13 cellular contexts compared by ENCODE assay signal in genomic region chr7:16466087-16466472, GRCh38. TPM values are rescaled to one million over a fixed set of nuclear protein-coding genes. Genes with fewer than 3 reads are reported as not detected.
DNase-seq lines count a peak whose midpoint lies in the region; ATAC-seq and TF ChIP-seq lines count a peak whose summit lies in the region.
"Had no signal": no experiment of that assay in that cellular context is flagged by ENCODE, and none has a peak within 500 bp of the region (broad histone marks: within the 10 kb centered on the region; RNA-seq: fewer than 3 reads in every experiment).

No MANE protein-coding gene starts in this region.

- H3K27me3 ChIP-seq in CD8-positive, alpha-beta T cell (ENCODE audit: insufficient read depth, low read length): no peaks in the 10 kb centered on the region
- no peaks in the 10 kb centered on the region for H3K27me3 ChIP-seq in iPS-18a (ENCODE audit: control insufficient read depth, insufficient read depth, low read length)
- H3K27me3 ChIP-seq in trophoblast cell (ENCODE audit: insufficient read depth, low read length): no peaks in the 10 kb centered on the region
- H3K27me3 ChIP-seq in HAP-1 (ENCODE audit: low read depth): no peaks in the 10 kb centered on the region

- H3K18ac ChIP-seq in trophoblast cell (ENCODE audit: low read length): no peak overlapping the region

- CTCF ChIA-PET in CD8-positive, alpha-beta T cell (lab: Charles Lee): no interaction called here
- CTCF ChIA-PET in WTC11 (lab: Charles Lee): interaction anchor here (1.1 to 2.4 kb wide), 3 partner anchors 14 to 99 kb away, joined by 3 to 20 read pairs (median 8); no protein-coding TSS in a partner anchor

- H3K9me3 Mint-ChIP-seq in CD8-positive, alpha-beta T cell: no peaks in the 10 kb centered on the region
- H3K9me3 Mint-ChIP-seq in WTC11: no peaks in the 10 kb centered on the region
- H3K9me3 Mint-ChIP-seq: natural killer cell had no signal

- peaks cover 21% of the 10 kb centered on the region for H3K27me3 Mint-ChIP-seq in CD8-positive, alpha-beta T cell (ENCODE audit: low read depth)
- 0 out of 2 replicates have a peak, but pooled peaks cover 3% of the 10 kb centered on the region for H3K27me3 Mint-ChIP-seq in WTC11 (ENCODE audit: low read depth)

- no peak overlapping the region for H4K12ac ChIP-seq in trophoblast cell (ENCODE audit: low read depth, low read length)

- no peak overlapping the region for H3K23ac ChIP-seq in trophoblast cell (ENCODE audit: low read length)

- no peak overlapping the region for H3K14ac ChIP-seq in trophoblast cell (ENCODE audit: low read length)

- peaks cover 4% of the 10 kb centered on the region for H3K4me1 Mint-ChIP-seq in CD8-positive, alpha-beta T cell (ENCODE audit: low read depth)
- H3K4me1 Mint-ChIP-seq in WTC11: peaks cover 37% of the 10 kb centered on the region

- H3K27ac ChIP-seq in CD8-positive, alpha-beta T cell (ENCODE audit: low read depth, low read length): no peak overlapping the region
- no peak overlapping the region for H3K27ac ChIP-seq in iPS-18a (ENCODE audit: low read length)
- H3K27ac ChIP-seq in trophoblast cell (ENCODE audit: low read depth, low read length): no peak overlapping the region

- H3K36me3 ChIP-seq in CD8-positive, alpha-beta T cell (ENCODE audit: insufficient read depth, low read length): no peaks in the 10 kb centered on the region
- no peaks in the 10 kb centered on the region for H3K36me3 ChIP-seq in iPS-18a (ENCODE audit: control insufficient read depth, low read depth, low read length)
- no peaks in the 10 kb centered on the region for H3K36me3 ChIP-seq in trophoblast cell (ENCODE audit: control insufficient read depth in 1 of 2, insufficient read depth in 2 of 2, low read length in 2 of 2)
- H3K36me3 ChIP-seq in HAP-1 (replicated peaks): no peaks in the 10 kb centered on the region

- in situ Hi-C loops in HAP-1 (cut with MboI; ENCODE audit: low sequenced_read_pairs): no loop called here

- no peaks in the 10 kb centered on the region for H3K79me2 ChIP-seq in trophoblast cell (ENCODE audit: control insufficient read depth, insufficient read depth, low read length, poor library complexity)

- H2BK12ac ChIP-seq in trophoblast cell (ENCODE audit: low read length): no peak overlapping the region

- no peaks in the 10 kb centered on the region for H3K79me1 ChIP-seq in trophoblast cell (ENCODE audit: low read length)

- no peak for ATAC-seq in CD8-positive, alpha-beta T cell
- ATAC-seq in WTC11 (no peak), GM18519 (IDR thresholded peaks at IDR 0.05; ENCODE audit: low FRiP score, unreplicated experiment) (no peak)
- ATAC-seq: natural killer cell had no signal

- H3K9me3 ChIP-seq in CD8-positive, alpha-beta T cell (ENCODE audit: low read length): no peaks in the 10 kb centered on the region
- H3K9me3 ChIP-seq in iPS-18a (ENCODE audit: control insufficient read depth, low read depth, low read length): no peaks in the 10 kb centered on the region
- no peaks in the 10 kb centered on the region for H3K9me3 ChIP-seq in trophoblast cell (ENCODE audit: insufficient read depth, low read depth, low read length)
- no peaks in the 10 kb centered on the region for H3K9me3 ChIP-seq in HAP-1

- H2AFZ ChIP-seq in trophoblast cell (ENCODE audit: insufficient read depth, low read length, poor library complexity): no peak overlapping the region

- H3K4me3 Mint-ChIP-seq in CD8-positive, alpha-beta T cell: peak overlapping the region; percentile 50
- 0 out of 2 replicates have a peak overlapping the region, but pooled peaks have one; percentile 28 for H3K4me3 Mint-ChIP-seq in WTC11
- H3K4me3 Mint-ChIP-seq: natural killer cell had no signal

- no peak overlapping the region for H4K91ac ChIP-seq in trophoblast cell (ENCODE audit: low read depth, low read length)

- H2AK5ac ChIP-seq in trophoblast cell (ENCODE audit: low read length): no peak overlapping the region

- DNase-seq in CD8-positive, alpha-beta T cell: no peak
- no peak for DNase-seq in WTC11 (ENCODE audit: low spot score)
- DNase-seq in trophoblast cell: no peak
- no peak for DNase-seq in foreskin fibroblast
- no peak for DNase-seq in HAP-1 (ENCODE audit: low spot score in 2 of 2)
- DNase-seq in activated CD4-positive, alpha-beta T cell treated with anti-CD3 and anti-CD28 coated beads for 1 hour: no peak
- DNase-seq: activated CD4-positive, alpha-beta T cell treated with anti-CD3 and anti-CD28 coated beads for 4 hours; activated naive CD4-positive, alpha-beta T cell; effector CD4-positive, alpha-beta T cell; natural killer cell; stimulated activated CD4-positive, alpha-beta T cell treated with anti-CD3 and anti-CD28 coated beads, Interleukin-4, amount 100 ng/mL, for 24 hours had no signal

- H2BK120ac ChIP-seq in trophoblast cell (ENCODE audit: insufficient read depth, low read length, poor library complexity): no peak overlapping the region

- H3K36me3 Mint-ChIP-seq in CD8-positive, alpha-beta T cell: no peaks in the 10 kb centered on the region
- no peaks in the 10 kb centered on the region for H3K36me3 Mint-ChIP-seq in WTC11
- H3K36me3 Mint-ChIP-seq: natural killer cell had no signal

- H3K4ac ChIP-seq in trophoblast cell (ENCODE audit: low read depth, low read length): no peak overlapping the region

- no peak for TF ChIP-seq CTCF in CD8-positive, alpha-beta T cell (IDR thresholded peaks at IDR 0.05)
- TF ChIP-seq CTCF in WTC11 (IDR thresholded peaks at IDR 0.05) (no peak), foreskin fibroblast (IDR thresholded peaks at IDR 0.05; ENCODE audit: low read depth, low read length) (no peak)

- H3K4me3 ChIP-seq in CD8-positive, alpha-beta T cell (ENCODE audit: low read depth, low read length): no peak overlapping the region
- H3K4me3 ChIP-seq in iPS-18a (ENCODE audit: low read length): peak overlapping the region; percentile 6
- no peak overlapping the region for H3K4me3 ChIP-seq in trophoblast cell (ENCODE audit: low read depth, low read length)
- peak overlapping the region in 1 of 2 donors; percentile 20 for H3K4me3 ChIP-seq in foreskin fibroblast (ENCODE audit: low read depth in 1 of 2, low read length in 2 of 2)
- H3K4me3 ChIP-seq in HAP-1: no peak overlapping the region

- no peak overlapping the region for H4K8ac ChIP-seq in trophoblast cell (ENCODE audit: low read depth, low read length)

- peak overlapping the region; percentile 2 for H3K4me2 ChIP-seq in trophoblast cell (ENCODE audit: low read length)

- H3K4me1 ChIP-seq in CD8-positive, alpha-beta T cell (ENCODE audit: insufficient read depth, low read length): no peaks in the 10 kb centered on the region
- H3K4me1 ChIP-seq in iPS-18a (ENCODE audit: control insufficient read depth, low read depth, low read length): peaks cover 35% of the 10 kb centered on the region
- no peaks in the 10 kb centered on the region for H3K4me1 ChIP-seq in trophoblast cell (ENCODE audit: control insufficient read depth in 1 of 2, insufficient read depth in 2 of 2, low read length in 2 of 2)
- peaks cover 18% of the 10 kb centered on the region for H3K4me1 ChIP-seq in HAP-1

- no peak overlapping the region for H3K9ac ChIP-seq in iPS-18a (ENCODE audit: low read length)
- H3K9ac ChIP-seq in trophoblast cell (ENCODE audit: low read length): no peak overlapping the region

- H3K27ac Mint-ChIP-seq in CD8-positive, alpha-beta T cell: no peak overlapping the region
- H3K27ac Mint-ChIP-seq in WTC11: peak overlapping the region; percentile 95
- H3K27ac Mint-ChIP-seq: natural killer cell had no signal

- POLR2A ChIA-PET in CD8-positive, alpha-beta T cell (lab: Charles Lee): interaction anchor here (0.6 to 1.8 kb wide), 2 partner anchors 30 to 575 kb away, joined by 3 to 4 read pairs; no protein-coding TSS in a partner anchor
- POLR2A ChIA-PET in WTC11 (lab: Charles Lee): no interaction called here

- intact Hi-C loops in CD8-positive, alpha-beta T cell (cut with DNase I, micrococcal nuclease): no loop called here

- no peak overlapping the region for H2BK5ac ChIP-seq in trophoblast cell (ENCODE audit: low read depth, low read length, poor library complexity)

TF ChIP-seq in WTC11, 78 proteins besides CTCF, POLR2A, EP300 and RAD21 (continues in another document):
- TF ChIP-seq NFATC4 (CRISPR knock-in tag; IDR thresholded peaks at IDR 0.05): no peak
- TF ChIP-seq ZNF532 (CRISPR knock-in tag; IDR thresholded peaks at IDR 0.05; ENCODE audit: borderline replicate concordance): no peak

RNA-seq across cellular contexts. Expression of gene SOSTDC1, which starts 0.5 kb away (rescaled TPM):
- total RNA-seq in CD8-positive, alpha-beta T cell: not detected
- 0.09 to 0.23 TPM (median 0.15 TPM) in 3 replicates for total RNA-seq in WTC11 (2021)
- 0.08 and 0.15 TPM in 2 replicates for polyA plus RNA-seq in trophoblast cell (2013)
- total RNA-seq: natural killer cell had no signal

RNA-seq across cellular contexts. Expression of gene CRPPA, which starts 44.7 kb away (rescaled TPM):
- total RNA-seq in CD8-positive, alpha-beta T cell: 1 to 10 TPM in 1 of 2 experiments, under 1 TPM in 1; 0.92 to 1.2 TPM
- 0.66 to 0.87 TPM (median 0.76 TPM) in 3 replicates for total RNA-seq in WTC11 (2021)
- 0.75 and 0.94 TPM in 2 replicates for polyA plus RNA-seq in trophoblast cell (2013)
